ENCODE assay signal across 8 cellular contexts in genomic region chr12:22624908-22625646, GRCh38. TPM values are rescaled to one million over a fixed set of nuclear protein-coding genes. Genes with fewer than 3 reads are reported as not detected.
DNase-seq lines count a peak whose midpoint lies in the region; ATAC-seq and TF ChIP-seq lines count a peak whose summit lies in the region.

Gene ETNK1 (plus strand): TSS chr12:22625171. CDS start chr12:22625431, 260 bp downstream.

- H3K36me3 ChIP-seq in BLaER1 (peaks cover 3% of the 10 kb centered on the region), right lobe of liver (no peaks in the 10 kb centered on the region)

- H3K4me2 ChIP-seq in BLaER1: peak within 1 kb of the TSS; percentile 86

- H4K20me1 ChIP-seq in BLaER1: peaks cover 47% of the 10 kb centered on the region

- TF ChIP-seq CTCF in right lobe of liver (IDR thresholded peaks at IDR 0.05): no peak

- peak within 1 kb of the TSS; percentile 94 for H3K9ac ChIP-seq in BLaER1

- DNase-seq in GM19240 (ENCODE audit: insufficient read length, low spot score): peak; percentile 43
- DNase-seq in NCI-H526 (lab: John Stamatoyannopoulos, UW): peak; percentile 88 to 98
- DNase-seq in activated CD4-positive, alpha-beta T cell treated with anti-CD3 and anti-CD28 coated beads, Interleukin-2, amount 50 U/mL, for 48 hours: peak; percentile 88 to 90
- peak; percentile 81 to 93 for DNase-seq in dermis microvascular lymphatic vessel endothelial cell (ENCODE audit: low read depth in 2 of 2)
- DNase-seq in right lobe of liver: peak; percentile 97
- peak; percentile 80 to 85 for DNase-seq in stimulated activated CD4-positive, alpha-beta T cell treated with anti-CD3 and anti-CD28 coated beads, Interleukin-4, amount 100 ng/mL, for 4 hours

- intact Hi-C loops in right lobe of liver (cut with DNase I): no loop called here

- H3K4me3 ChIP-seq in BLaER1 (peak within 1 kb of the TSS; percentile 78), right lobe of liver (peak within 1 kb of the TSS; percentile 76 to 85 (median 81))

- peak within 1 kb of the TSS; percentile 92 for H3K27ac ChIP-seq in BLaER1
- H3K27ac ChIP-seq in right lobe of liver: peak within 1 kb of the TSS; percentile 99 to 100 (median 99)

- ATAC-seq in HG03460 (IDR thresholded peaks at IDR 0.05; ENCODE audit: unreplicated experiment) (peak; percentile 97), right lobe of liver (peak; percentile 96 to 100 (median 98))

- H3K27me3 ChIP-seq in BLaER1 (no peaks in the 10 kb centered on the region), right lobe of liver (no peaks in the 10 kb centered on the region)

- no peaks in the 10 kb centered on the region for H3K9me3 ChIP-seq in BLaER1
- H3K9me3 ChIP-seq in right lobe of liver: no peaks in the 10 kb centered on the region

- peak; percentile 96 for TF ChIP-seq POLR2A in right lobe of liver (IDR thresholded peaks at IDR 0.05)

- no CpG with 5 or more reads among the region's 67 CpGs for WGBS in right lobe of liver (ENCODE audit: insufficient coverage, low coverage, low lambda C conversion rate, missing lambda C conversion rate)

- H3K4me1 ChIP-seq in BLaER1 (peaks cover 29% of the 10 kb centered on the region), right lobe of liver (peaks cover 0 to 22% (median 9%) of the 10 kb centered on the region in 4 donors)

RNA-seq across cellular contexts. Expression of gene ETNK1, which starts in this region (rescaled TPM):
- total RNA-seq in dermis microvascular lymphatic vessel endothelial cell (33.3 and 39.3 TPM in 2 replicates), right lobe of liver (10 to 100 TPM; 24.1 to 65.3 (median 34.8) TPM)

Comparison
In these comparisons a context has a peak if more than half of its experiments do, and no peak if none do; other contexts are left out.
1. Peak in every context shown above with its lines: DNase-seq, ATAC-seq, H3K4me3 ChIP-seq and H3K27ac ChIP-seq.
2. DNase-seq: peak in every context shown above with its lines; median percentile 97 in right lobe of liver; 93 in NCI-H526; 89 in activated CD4-positive, alpha-beta T cell treated with anti-CD3 and anti-CD28 coated beads, Interleukin-2, amount 50 U/mL, for 48 hours; 87 in dermis microvascular lymphatic vessel endothelial cell; 82 in stimulated activated CD4-positive, alpha-beta T cell treated with anti-CD3 and anti-CD28 coated beads, Interleukin-4, amount 100 ng/mL, for 4 hours; 43 in GM19240.